In genomic region chr6:167236239-167236571, GRCh38 we compare ENCODE assay signal across 3 cellular contexts.
TF ChIP-seq lines count a peak whose summit lies in the region.

No MANE protein-coding gene starts in this region.

TF ChIP-seq in SK-N-SH, 30 proteins besides CTCF, POLR2A, EP300 and RAD21:
- no peak for TF ChIP-seq REST (IDR thresholded peaks at IDR 0.05; ENCODE audit: low read depth, low read length)
- TF ChIP-seq FOXJ3 (CRISPR knock-in tag; IDR thresholded peaks at IDR 0.05): 0 out of 2 replicates have a peak, but pooled peaks have one; percentile 30

TF ChIP-seq in SK-N-SH treated with all-trans-retinoic acid at 6 μM for 48 hours, 23 proteins besides CTCF, POLR2A, EP300 and RAD21 (continued from another document):
- TF ChIP-seq ZNF8 (CRISPR knock-in tag; IDR thresholded peaks at IDR 0.05): no peak
- TF ChIP-seq RARB (CRISPR knock-in tag; IDR thresholded peaks at IDR 0.05): no peak
- no peak for TF ChIP-seq ESRRG (CRISPR knock-in tag; IDR thresholded peaks at IDR 0.05)
- no peak for TF ChIP-seq GLIS3 (CRISPR knock-in tag; IDR thresholded peaks at IDR 0.05)
- no peak for TF ChIP-seq PPARA (CRISPR knock-in tag; IDR thresholded peaks at IDR 0.05; ENCODE audit: borderline replicate concordance)
- no peak for TF ChIP-seq ZC3H10 (CRISPR knock-in tag; IDR thresholded peaks at IDR 0.05)
- TF ChIP-seq ZFP30 (CRISPR knock-in tag; IDR thresholded peaks at IDR 0.05): no peak
- no peak for TF ChIP-seq ISL1 (CRISPR knock-in tag; IDR thresholded peaks at IDR 0.05)
- TF ChIP-seq CSRNP3 (CRISPR knock-in tag; IDR thresholded peaks at IDR 0.05): no peak
- no peak for TF ChIP-seq BACH2 (CRISPR knock-in tag; IDR thresholded peaks at IDR 0.05; ENCODE audit: borderline replicate concordance)
- TF ChIP-seq TSHZ2 (CRISPR knock-in tag; IDR thresholded peaks at IDR 0.05): no peak
- no peak for TF ChIP-seq TOX (CRISPR knock-in tag; IDR thresholded peaks at IDR 0.05; ENCODE audit: borderline replicate concordance)
- TF ChIP-seq ZNF565 (CRISPR knock-in tag; conservative IDR thresholded peaks at IDR 0.05; ENCODE audit: low read depth): no peak
TF ChIP-seq in SK-N-SH treated with all-trans-retinoic acid at 6 μM for 48 hours: peak in this region for 0.

TF ChIP-seq in H1, 55 proteins besides CTCF, POLR2A, EP300 and RAD21:
- TF ChIP-seq POLR2AphosphoS5 (IDR thresholded peaks at IDR 0.05; ENCODE audit: low read depth, low read length): no peak
- 0 out of 2 replicates have a peak, but pooled peaks have one; percentile 2 for TF ChIP-seq TEAD4 (IDR thresholded peaks at IDR 0.05; ENCODE audit: low read depth, low read length)
